24 cellular contexts compared by ENCODE assay signal in the genomic region with DNA sequence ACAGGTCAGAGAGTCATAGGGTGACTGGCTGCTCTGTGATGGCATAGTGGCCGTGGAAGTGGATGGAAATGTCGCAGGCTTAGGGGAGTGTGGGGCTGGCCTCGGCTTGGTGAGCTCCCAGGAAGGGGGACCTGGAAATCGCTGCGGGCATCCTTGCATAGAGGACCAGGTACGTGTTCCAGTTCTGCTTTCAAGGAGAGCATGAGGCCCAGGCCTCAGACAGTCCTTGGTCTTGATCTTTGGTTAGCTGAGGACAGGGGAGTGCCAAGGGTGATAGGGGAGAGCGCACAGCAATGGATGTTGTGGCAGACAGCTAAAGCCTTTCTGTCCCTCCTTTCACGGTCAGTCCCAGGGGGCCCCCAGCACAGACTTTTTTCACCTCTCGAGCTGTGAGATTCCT.
"Had no signal": no experiment of that assay in that cellular context is flagged by ENCODE, and none has a peak within 500 bp of the region (broad histone marks: within the 10 kb centered on the region; RNA-seq: fewer than 3 reads in every experiment).

No MANE protein-coding gene starts in this region.

- H3K27me3 Mint-ChIP-seq: activated CD4-positive, alpha-beta T cell treated with anti-CD3 and anti-CD28 coated beads, Interleukin-2, amount 10 ng/mL, durations not matched to agents 24 days and 14 days; activated CD8-positive, alpha-beta memory T cell treated with anti-CD3 and anti-CD28 coated beads, Interleukin-2, amount 10 ng/mL, durations not matched to agents 7 days and 5 days; activated CD8-positive, alpha-beta T cell treated with anti-CD3 and anti-CD28 coated beads for 36 hours; activated naive CD4-positive, alpha-beta T cell treated with anti-CD3 and anti-CD28 coated beads, Interleukin-2, amount 50 U/mL, for 24 hours; naive thymus-derived CD8-positive, alpha-beta T cell; stimulated activated naive B cell treated with anti-CD40 and anti-IgM and Interleukin-4, amounts not matched to agents 10 μg/mL and 1 μg/mL and 100 μg/mL, for 72 hours had no signal

- H3K9me3 ChIP-seq: SK-N-SH had no signal

- DNase-seq: activated CD4-positive, alpha-beta T cell treated with anti-CD3 and anti-CD28 coated beads, Interleukin-2, amount 10 ng/mL, durations not matched to agents 24 days and 14 days; activated CD8-positive, alpha-beta memory T cell treated with anti-CD3 and anti-CD28 coated beads, Interleukin-2, amount 10 ng/mL, durations not matched to agents 7 days and 5 days; activated CD8-positive, alpha-beta T cell treated with anti-CD3 and anti-CD28 coated beads for 36 hours; activated gamma-delta T cell treated with Interleukin-2 at 50 U/mL for 16 hours; central memory CD4-positive, alpha-beta T cell; heart right ventricle; psoas muscle; right cardiac atrium; SK-N-SH; stimulated activated CD4-positive, alpha-beta T cell treated with anti-CD3 and anti-CD28 coated beads, Interleukin-2, amount 100 ng/mL, for 48 hours; stimulated activated CD8-positive, alpha-beta memory T cell treated with anti-CD3 and anti-CD28 coated beads, Interleukin-4, amount 100 ng/mL, for 48 hours; stimulated activated naive B cell treated with anti-CD40 and anti-IgM and Interleukin-4, amounts not matched to agents 10 μg/mL and 1 μg/mL and 100 μg/mL, for 72 hours had no signal

- H3K27me3 ChIP-seq: dorsolateral prefrontal cortex, heart right ventricle, neural progenitor cell, upper lobe of left lung had no signal

- H3K9me2 ChIP-seq: SK-N-SH had no signal

- H3K9ac ChIP-seq: neural progenitor cell, SK-N-SH had no signal

- H3K4me1 Mint-ChIP-seq: activated CD4-positive, alpha-beta T cell treated with anti-CD3 and anti-CD28 coated beads, Interleukin-2, amount 10 ng/mL, durations not matched to agents 24 days and 14 days; activated CD8-positive, alpha-beta memory T cell treated with anti-CD3 and anti-CD28 coated beads, Interleukin-2, amount 10 ng/mL, durations not matched to agents 7 days and 5 days; activated naive CD4-positive, alpha-beta T cell treated with anti-CD3 and anti-CD28 coated beads, Interleukin-2, amount 50 U/mL, for 24 hours; brain; mesothelial cell of epicardium; naive thymus-derived CD8-positive, alpha-beta T cell; neural progenitor cell; stimulated activated naive B cell treated with anti-CD40 and anti-IgM and Interleukin-4, amounts not matched to agents 10 μg/mL and 1 μg/mL and 100 μg/mL, for 72 hours had no signal

- H3K4me3 ChIP-seq: dorsolateral prefrontal cortex, heart right ventricle, neural progenitor cell, psoas muscle, skin epidermis, upper lobe of left lung had no signal

- H2AFZ ChIP-seq: neural progenitor cell had no signal

- H3K4me3 Mint-ChIP-seq: activated CD4-positive, alpha-beta T cell treated with anti-CD3 and anti-CD28 coated beads, Interleukin-2, amount 10 ng/mL, durations not matched to agents 24 days and 14 days; activated CD8-positive, alpha-beta memory T cell treated with anti-CD3 and anti-CD28 coated beads, Interleukin-2, amount 10 ng/mL, durations not matched to agents 7 days and 5 days; activated CD8-positive, alpha-beta T cell treated with anti-CD3 and anti-CD28 coated beads for 36 hours; activated naive CD4-positive, alpha-beta T cell treated with anti-CD3 and anti-CD28 coated beads, Interleukin-2, amount 50 U/mL, for 24 hours; activated T-helper 1 cell treated with anti-CD3 and anti-CD28 coated beads, Interleukin-12 subunit alpha, Interleukin-12 subunit beta, Interleukin-2, Interleukin-4 antibody, amounts not matched to agents 30 ng/mL and 10 ng/mL and 1 ng/mL, durations not matched to agents 14 hours and 24 hours and 36 hours; brain; mesothelial cell of epicardium; naive thymus-derived CD8-positive, alpha-beta T cell; neural progenitor cell; stimulated activated naive B cell treated with anti-CD40 and anti-IgM and Interleukin-4, amounts not matched to agents 10 μg/mL and 1 μg/mL and 100 μg/mL, for 72 hours had no signal

- H3K4me2 ChIP-seq: neural progenitor cell, SK-N-SH had no signal

- H3K4me1 ChIP-seq: heart right ventricle, neural progenitor cell, psoas muscle, upper lobe of left lung had no signal

- H3K27ac Mint-ChIP-seq: activated CD4-positive, alpha-beta T cell treated with anti-CD3 and anti-CD28 coated beads, Interleukin-2, amount 10 ng/mL, durations not matched to agents 24 days and 14 days; activated CD8-positive, alpha-beta memory T cell treated with anti-CD3 and anti-CD28 coated beads, Interleukin-2, amount 10 ng/mL, durations not matched to agents 7 days and 5 days; activated CD8-positive, alpha-beta T cell treated with anti-CD3 and anti-CD28 coated beads for 36 hours; activated naive CD4-positive, alpha-beta T cell treated with anti-CD3 and anti-CD28 coated beads, Interleukin-2, amount 50 U/mL, for 24 hours; activated T-helper 1 cell treated with anti-CD3 and anti-CD28 coated beads, Interleukin-12 subunit alpha, Interleukin-12 subunit beta, Interleukin-2, Interleukin-4 antibody, amounts not matched to agents 30 ng/mL and 10 ng/mL and 1 ng/mL, durations not matched to agents 14 hours and 24 hours and 36 hours; brain; mesothelial cell of epicardium; neural progenitor cell; stimulated activated naive B cell treated with anti-CD40 and anti-IgM and Interleukin-4, amounts not matched to agents 10 μg/mL and 1 μg/mL and 100 μg/mL, for 72 hours had no signal

- H3K27ac ChIP-seq: dorsolateral prefrontal cortex, heart right ventricle, neural progenitor cell, psoas muscle, skin epidermis, upper lobe of left lung, VCaP had no signal

- ATAC-seq: activated CD4-positive, CD25-positive, alpha-beta regulatory T cell treated with anti-CD3 and anti-CD28 coated beads, Interleukin-2, amount 50 U/mL, for 24 hours; activated CD8-positive, alpha-beta memory T cell treated with anti-CD3 and anti-CD28 coated beads, Interleukin-2, amount 10 ng/mL, durations not matched to agents 7 days and 5 days; activated CD8-positive, alpha-beta T cell treated with anti-CD3 and anti-CD28 coated beads for 36 hours; heart right ventricle; left lobe of liver; naive thymus-derived CD8-positive, alpha-beta T cell; psoas muscle; right cardiac atrium; stimulated activated naive B cell treated with anti-CD40 and anti-IgM and Interleukin-4, amounts not matched to agents 10 μg/mL and 1 μg/mL and 100 μg/mL, for 72 hours had no signal
